Comparison of ENCODE assay signal across 22 cellular contexts in the genomic region with DNA sequence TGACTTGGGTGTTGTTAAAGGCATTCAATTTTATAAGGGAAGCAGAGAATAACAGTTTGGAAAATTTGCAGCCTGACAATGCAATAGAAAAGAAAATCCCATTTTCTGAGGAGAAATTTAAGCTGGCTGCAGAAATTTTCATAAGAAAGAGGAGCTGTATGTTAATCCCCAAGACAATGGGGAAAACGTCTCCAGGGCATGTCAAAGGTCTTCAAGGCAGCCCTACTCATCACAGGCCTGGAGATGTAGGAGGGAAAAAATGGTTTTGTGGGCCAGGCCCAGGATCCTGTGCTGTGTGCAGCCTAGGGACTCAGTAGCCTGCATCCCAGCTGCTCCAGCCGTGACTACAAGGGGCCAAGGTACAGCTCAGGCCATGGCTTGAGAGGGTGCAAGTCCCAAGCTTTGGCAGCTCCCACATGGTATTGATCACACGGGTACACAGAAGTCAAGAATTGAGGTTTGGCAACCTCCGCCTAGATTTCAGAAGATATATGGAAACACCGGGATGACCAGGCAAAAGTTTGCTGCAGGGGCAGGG.
"Had no signal": no experiment of that assay in that cellular context is flagged by ENCODE, and none has a peak within 500 bp of the region (broad histone marks: within the 10 kb centered on the region; RNA-seq: fewer than 3 reads in every experiment).

No MANE protein-coding gene starts in this region.

- H3K27ac Mint-ChIP-seq: dendritic cell treated with granulocyte-macrophage colony-stimulating factor and Interleukin-4, amounts not matched to agents 40 ng/mL and 50 ng/mL, for 4 days; effector memory CD8-positive, alpha-beta T cell; endodermal cell had no signal

- H3K4me3 ChIP-seq: colonic mucosa, esophagus squamous epithelium, gastrocnemius medialis, heart right ventricle, left lung, lower lobe of right lung had no signal

- H3K4me1 ChIP-seq: colonic mucosa, esophagus squamous epithelium, gastrocnemius medialis, heart right ventricle, left lung, lower lobe of right lung had no signal

- H3K4me1 Mint-ChIP-seq: endodermal cell had no signal

- H3K4me3 Mint-ChIP-seq: dendritic cell treated with granulocyte-macrophage colony-stimulating factor and Interleukin-4, amounts not matched to agents 40 ng/mL and 50 ng/mL, for 4 days; effector memory CD8-positive, alpha-beta T cell; endodermal cell had no signal

- H3K9me3 Mint-ChIP-seq: endodermal cell had no signal

- H3K27me3 ChIP-seq: colonic mucosa, esophagus squamous epithelium, gastrocnemius medialis, heart right ventricle, left lung had no signal

- H3K27me3 Mint-ChIP-seq: dendritic cell treated with granulocyte-macrophage colony-stimulating factor and Interleukin-4, amounts not matched to agents 40 ng/mL and 50 ng/mL, for 4 days; effector memory CD8-positive, alpha-beta T cell had no signal

- H3K36me3 ChIP-seq: colonic mucosa, esophagus squamous epithelium, gastrocnemius medialis, heart right ventricle, left lung, lower lobe of right lung had no signal

- DNase-seq: colonic mucosa; cortex of kidney; effector CD8-positive, alpha-beta T cell; effector memory CD8-positive, alpha-beta T cell; endodermal cell; erythroblast; esophagus squamous epithelium; foreskin fibroblast; foreskin melanocyte; gastrocnemius medialis; glutamatergic neuron; head of caudate nucleus; heart right ventricle; hippocampal formation; left cardiac atrium; left lung; left ventricle myocardium superior; lower lobe of right lung; mesenchymal stem cell; midbrain had no signal

- H3K9me3 ChIP-seq: colonic mucosa, esophagus squamous epithelium, gastrocnemius medialis, heart right ventricle, lower lobe of right lung had no signal

- ATAC-seq: effector memory CD8-positive, alpha-beta T cell; esophagus mucosa; gastrocnemius medialis; heart right ventricle; left cardiac atrium; left lung; left ventricle myocardium superior; lower lobe of right lung had no signal
